10 cellular contexts compared by ENCODE assay signal in genomic region chr4:147943159-147943638, GRCh38.
DNase-seq lines count a peak whose midpoint lies in the region; ATAC-seq and TF ChIP-seq lines count a peak whose summit lies in the region.
"Had no signal": no experiment of that assay in that cellular context is flagged by ENCODE, and none has a peak within 500 bp of the region (broad histone marks: within the 10 kb centered on the region; RNA-seq: fewer than 3 reads in every experiment).

No MANE protein-coding gene starts in this region.

- H3K4me2 ChIP-seq in PC-9, result no peak overlapping the region

- peaks cover 8 to 31% (median 25%) of the 10 kb centered on the region in 4 donors for H3K4me1 Mint-ChIP-seq in naive thymus-derived CD8-positive, alpha-beta T cell

- H3K36me3 ChIP-seq in aorta (ENCODE audit: control insufficient read depth in 1 of 2, insufficient read depth in 2 of 2, low read length in 1 of 2) (peaks cover 0 to 8% of the 10 kb centered on the region in 2 donors), PC-9 (ENCODE audit: low read depth) (no peaks in the 10 kb centered on the region)
- H3K36me3 ChIP-seq: neutrophil had no signal

- H4K20me1 ChIP-seq in PC-9 (ENCODE audit: insufficient read depth), result no peaks in the 10 kb centered on the region

- H2AFZ ChIP-seq in PC-9, result no peak overlapping the region

- no peaks in the 10 kb centered on the region for H3K9me3 ChIP-seq in aorta (ENCODE audit: control insufficient read depth, low read length)
- H3K9me3 ChIP-seq in PC-9 (ENCODE audit: insufficient read depth, low read depth), result no peaks in the 10 kb centered on the region
- H3K9me3 ChIP-seq: neutrophil, upper lobe of right lung had no signal

- no peaks in the 10 kb centered on the region for H3K27me3 ChIP-seq in aorta (ENCODE audit: control insufficient read depth in 1 of 2, insufficient read depth in 2 of 2, low read length in 1 of 2)
- H3K27me3 ChIP-seq in PC-9 (ENCODE audit: insufficient read depth, low read depth), result no peaks in the 10 kb centered on the region
- H3K27me3 ChIP-seq: neutrophil, upper lobe of right lung had no signal

- H3K4me3 Mint-ChIP-seq in naive thymus-derived CD8-positive, alpha-beta T cell, result peak overlapping the region in 6 of 10 donors; percentile 2 to 57 (median 26)

- TF ChIP-seq CTCF in PC-9 (conservative IDR thresholded peaks at IDR 0.05), result no peak

- H3K27ac ChIP-seq in aorta (ENCODE audit: low read depth in 1 of 2, low read length in 2 of 2) (peak overlapping the region in 1 of 2 donors; percentile 2), PC-9 (no peak overlapping the region)
- H3K27ac ChIP-seq: neutrophil, upper lobe of right lung had no signal

- intact Hi-C loops in aorta (cut with DNase I) (no loop called here), PC-9 (cut with micrococcal nuclease; ENCODE audit: unreplicated experiment) (no loop called here)

- H3K9me3 Mint-ChIP-seq in naive thymus-derived CD8-positive, alpha-beta T cell, result no peaks in the 10 kb centered on the region

- H3K79me2 ChIP-seq in PC-9 (ENCODE audit: low read depth), result no peaks in the 10 kb centered on the region

- peaks cover 0 to 16% (median 13%) of the 10 kb centered on the region in 3 donors for H3K36me3 Mint-ChIP-seq in naive thymus-derived CD8-positive, alpha-beta T cell

- peak in 1 of 10 donors; percentile 17 for DNase-seq in naive thymus-derived CD8-positive, alpha-beta T cell
- DNase-seq in NCI-H774 (lab: John Stamatoyannopoulos, UW), result no peak
- DNase-seq in SHP77 (lab: John Stamatoyannopoulos, UW), result no peak
- no peak for DNase-seq in aorta
- DNase-seq in PC-9, result no peak
- DNase-seq: upper lobe of right lung had no signal

- no peaks in the 10 kb centered on the region for H3K9me2 ChIP-seq in PC-9 (ENCODE audit: insufficient read depth)

- H3K4me3 ChIP-seq in aorta (ENCODE audit: low read length in 2 of 2) (no peak overlapping the region), PC-9 (no peak overlapping the region)
- H3K4me3 ChIP-seq: upper lobe of right lung had no signal

- no peaks in the 10 kb centered on the region for H3F3A ChIP-seq in PC-9 (ENCODE audit: insufficient read depth, low read depth)

- no peaks in the 10 kb centered on the region for H3K27me3 Mint-ChIP-seq in naive thymus-derived CD8-positive, alpha-beta T cell

- H3K4me1 ChIP-seq in aorta (ENCODE audit: control insufficient read depth in 1 of 2, insufficient read depth in 2 of 2, low read length in 2 of 2) (no peaks in the 10 kb centered on the region), PC-9 (replicated peaks; ENCODE audit: insufficient read depth) (no peaks in the 10 kb centered on the region)
- H3K4me1 ChIP-seq: upper lobe of right lung had no signal

- peak overlapping the region in 7 of 10 donors; percentile 1 to 62 (median 27) for H3K27ac Mint-ChIP-seq in naive thymus-derived CD8-positive, alpha-beta T cell

- WGBS in aorta, 2 donors, result 70 to 80% methylated on average over 3 of the region's 3 CpGs

- CTCF ChIA-PET in PC-9 (lab: Charles Lee), result no interaction called here

- BruUV-seq in PC-9 (replicated peaks; lab: Mats Ljungman, UMichigan), result no TSS peak

- ATAC-seq in GM18867 (IDR thresholded peaks at IDR 0.05; ENCODE audit: unreplicated experiment) (peak; percentile 92), GM21723 (IDR thresholded peaks at IDR 0.05; ENCODE audit: unreplicated experiment) (peak; percentile 95), HG03575 (IDR thresholded peaks at IDR 0.05; ENCODE audit: extremely low read depth, insufficient number of reproducible peaks, low FRiP score, unreplicated experiment) (peak; percentile 81), aorta (ENCODE audit: low FRiP score) (no peak)
- ATAC-seq in naive thymus-derived CD8-positive, alpha-beta T cell, result no peak
- ATAC-seq: upper lobe of right lung had no signal

- POLR2A ChIA-PET in naive thymus-derived CD8-positive, alpha-beta T cell (lab: Charles Lee), result no interaction called here
- POLR2A ChIA-PET in PC-9 (lab: Charles Lee; ENCODE audit: unreplicated experiment), result interaction anchor here (0.7 kb wide), 1 partner anchor 265 kb away, joined by 3 read pairs; no protein-coding TSS in a partner anchor

Comparison
In these comparisons a context has a peak if more than half of its experiments do, and no peak if none do; other contexts are left out.
1. ATAC-seq: peak in GM18867 (single experiment), GM21723 (single experiment) and HG03575 (single experiment); none in naive thymus-derived CD8-positive, alpha-beta T cell (0 of 2) and aorta (single experiment).